Comparison of ENCODE assay signal across 9 cellular contexts in the genomic region with DNA sequence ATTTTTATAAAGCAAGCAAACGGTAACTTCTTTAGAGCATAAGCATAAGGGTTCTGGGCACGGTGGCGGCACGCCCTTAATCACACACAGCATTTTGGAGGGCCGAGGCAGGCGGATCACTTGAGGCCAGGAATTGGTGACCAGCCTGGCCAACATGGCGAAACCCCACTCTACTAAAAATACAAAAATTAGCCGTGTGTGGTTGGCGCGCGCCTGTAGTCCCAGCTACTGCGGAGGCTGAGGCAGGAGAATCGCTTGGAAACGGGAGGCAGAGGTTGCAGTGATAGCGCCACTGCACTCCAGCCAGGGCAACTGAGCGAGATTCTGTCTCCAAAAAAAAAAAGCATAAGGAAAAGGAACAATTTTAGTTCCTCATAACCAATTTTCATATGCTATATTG. TPM values are rescaled to one million over a fixed set of nuclear protein-coding genes. Genes with fewer than 3 reads are reported as not detected.
DNase-seq lines count a peak whose midpoint lies in the region; ATAC-seq, FAIRE-seq and TF ChIP-seq lines count a peak whose summit lies in the region.
"Had no signal": no experiment of that assay in that cellular context is flagged by ENCODE, and none has a peak within 500 bp of the region (broad histone marks: within the 10 kb centered on the region; RNA-seq: fewer than 3 reads in every experiment).

No MANE protein-coding gene starts in this region.

- H3K79me1 ChIP-seq in mesendoderm (ENCODE audit: low read length), result no peaks in the 10 kb centered on the region

- no peak overlapping the region for H3K18ac ChIP-seq in mesendoderm (ENCODE audit: low read length)

- intact Hi-C loops in activated T-helper 1 cell treated with anti-CD3 and anti-CD28 coated beads, Interleukin-12 subunit alpha, Interleukin-12 subunit beta, Interleukin-2, Interleukin-4 antibody, amounts not matched to agents 30 ng/mL and 10 ng/mL and 1 ng/mL, durations not matched to agents 14 hours and 24 hours and 36 hours (cut with micrococcal nuclease), result loop anchor here (5.0 kb wide), 1 partner anchor 143 kb away; a partner anchor contains a TSS

- H2AK5ac ChIP-seq in mesendoderm (ENCODE audit: low read length), result no peak overlapping the region

- H3K9me3 Mint-ChIP-seq in activated naive CD4-positive, alpha-beta T cell treated with anti-CD3 and anti-CD28 coated beads, Interleukin-2, amount 50 U/mL, for 24 hours, result no peaks in the 10 kb centered on the region
- no peaks in the 10 kb centered on the region for H3K9me3 Mint-ChIP-seq in activated T-helper 1 cell treated with anti-CD3 and anti-CD28 coated beads, Interleukin-12 subunit alpha, Interleukin-12 subunit beta, Interleukin-2, Interleukin-4 antibody, amounts not matched to agents 30 ng/mL and 10 ng/mL and 1 ng/mL, durations not matched to agents 14 hours and 24 hours and 36 hours
- no peaks in the 10 kb centered on the region for H3K9me3 Mint-ChIP-seq in immature natural killer cell

- H3K56ac ChIP-seq in mesendoderm (ENCODE audit: low read length), result no peak overlapping the region

- H3K4me2 ChIP-seq in mesendoderm (ENCODE audit: low read length), result no peak overlapping the region

- no peak overlapping the region for H2BK120ac ChIP-seq in mesendoderm (ENCODE audit: low read depth, low read length)

- no peak overlapping the region for H4K5ac ChIP-seq in mesendoderm (ENCODE audit: low read length)

- H3K23ac ChIP-seq in mesendoderm (ENCODE audit: low read length), result no peak overlapping the region

- H3K9me3 ChIP-seq in thoracic aorta, result no peaks in the 10 kb centered on the region

- peaks cover 5% of the 10 kb centered on the region for H3K36me3 Mint-ChIP-seq in activated naive CD4-positive, alpha-beta T cell treated with anti-CD3 and anti-CD28 coated beads, Interleukin-2, amount 50 U/mL, for 24 hours
- H3K36me3 Mint-ChIP-seq in activated T-helper 1 cell treated with anti-CD3 and anti-CD28 coated beads, Interleukin-12 subunit alpha, Interleukin-12 subunit beta, Interleukin-2, Interleukin-4 antibody, amounts not matched to agents 30 ng/mL and 10 ng/mL and 1 ng/mL, durations not matched to agents 14 hours and 24 hours and 36 hours (ENCODE audit: low read depth), result peaks cover 30% of the 10 kb centered on the region
- no peaks in the 10 kb centered on the region for H3K36me3 Mint-ChIP-seq in immature natural killer cell

- no CpG with 5 or more reads among the region's 16 CpGs for WGBS in mesendoderm (ENCODE audit: extremely low coverage, insufficient coverage, low lambda C conversion rate)

- no peak for DNase-seq in activated naive CD4-positive, alpha-beta T cell (lab: John Stamatoyannopoulos, UW)
- DNase-seq in activated T-helper 1 cell treated with anti-CD3 and anti-CD28 coated beads, Interleukin-12 subunit alpha, Interleukin-12 subunit beta, Interleukin-2, Interleukin-4 antibody, amounts not matched to agents 30 ng/mL and 10 ng/mL and 1 ng/mL, durations not matched to agents 14 hours and 24 hours and 36 hours (ENCODE audit: low spot score), result no peak
- DNase-seq in immature natural killer cell (no peak), thoracic aorta (ENCODE audit: low spot score) (no peak), mesendoderm (no peak), urothelium cell line (ENCODE audit: low spot score) (no peak)

- H3K4me3 ChIP-seq in thoracic aorta (peak overlapping the region; percentile 87), mesendoderm (ENCODE audit: low read length) (no peak overlapping the region)

- TF ChIP-seq CTCF in thoracic aorta (IDR thresholded peaks at IDR 0.05), result no peak

- H3K27ac ChIP-seq in thoracic aorta, result peak overlapping the region in 1 of 2 donors; percentile 2
- H3K27ac ChIP-seq in mesendoderm (ENCODE audit: low read depth, low read length), result no peak overlapping the region

- no peak overlapping the region for H4K8ac ChIP-seq in mesendoderm (ENCODE audit: low read depth, low read length)

- peak overlapping the region; percentile 99 for H3K4me3 Mint-ChIP-seq in activated naive CD4-positive, alpha-beta T cell treated with anti-CD3 and anti-CD28 coated beads, Interleukin-2, amount 50 U/mL, for 24 hours
- peak overlapping the region; percentile 100 for H3K4me3 Mint-ChIP-seq in activated T-helper 1 cell treated with anti-CD3 and anti-CD28 coated beads, Interleukin-12 subunit alpha, Interleukin-12 subunit beta, Interleukin-2, Interleukin-4 antibody, amounts not matched to agents 30 ng/mL and 10 ng/mL and 1 ng/mL, durations not matched to agents 14 hours and 24 hours and 36 hours
- peak overlapping the region; percentile 97 to 99 (median 99) for H3K4me3 Mint-ChIP-seq in immature natural killer cell

- no peaks in the 10 kb centered on the region for H3K36me3 ChIP-seq in thoracic aorta
- no peaks in the 10 kb centered on the region for H3K36me3 ChIP-seq in mesendoderm (ENCODE audit: control insufficient read depth, insufficient read depth, low read length)

- no peak overlapping the region for H3K4ac ChIP-seq in mesendoderm (ENCODE audit: low read depth, low read length)

- no peak for FAIRE-seq in urothelium cell line (lab: Jason Lieb, UNC)
- FAIRE-seq: endometrium had no signal

- H2BK15ac ChIP-seq in mesendoderm (replicated peaks; ENCODE audit: low read depth), result no peak overlapping the region

- H2BK5ac ChIP-seq in mesendoderm (ENCODE audit: low read length), result no peak overlapping the region

- no peaks in the 10 kb centered on the region for H3K27me3 ChIP-seq in thoracic aorta (replicated peaks; ENCODE audit: insufficient read depth)
- no peaks in the 10 kb centered on the region for H3K27me3 ChIP-seq in mesendoderm (ENCODE audit: insufficient read depth, low read length, poor library complexity)

- peaks cover 63% of the 10 kb centered on the region for H3K79me2 ChIP-seq in mesendoderm (ENCODE audit: control insufficient read depth, insufficient read depth, low read length)

- H3K27me3 Mint-ChIP-seq in activated naive CD4-positive, alpha-beta T cell treated with anti-CD3 and anti-CD28 coated beads, Interleukin-2, amount 50 U/mL, for 24 hours, result no peaks in the 10 kb centered on the region
- H3K27me3 Mint-ChIP-seq in activated T-helper 1 cell treated with anti-CD3 and anti-CD28 coated beads, Interleukin-12 subunit alpha, Interleukin-12 subunit beta, Interleukin-2, Interleukin-4 antibody, amounts not matched to agents 30 ng/mL and 10 ng/mL and 1 ng/mL, durations not matched to agents 14 hours and 24 hours and 36 hours (ENCODE audit: insufficient read depth), result no peaks in the 10 kb centered on the region
- peaks cover 2 to 17% (median 7%) of the 10 kb centered on the region in 3 donors for H3K27me3 Mint-ChIP-seq in immature natural killer cell (ENCODE audit: low read depth in 3 of 3)

- peaks cover 72% of the 10 kb centered on the region for H3K4me1 Mint-ChIP-seq in activated naive CD4-positive, alpha-beta T cell treated with anti-CD3 and anti-CD28 coated beads, Interleukin-2, amount 50 U/mL, for 24 hours
- peaks cover 63% of the 10 kb centered on the region for H3K4me1 Mint-ChIP-seq in activated T-helper 1 cell treated with anti-CD3 and anti-CD28 coated beads, Interleukin-12 subunit alpha, Interleukin-12 subunit beta, Interleukin-2, Interleukin-4 antibody, amounts not matched to agents 30 ng/mL and 10 ng/mL and 1 ng/mL, durations not matched to agents 14 hours and 24 hours and 36 hours (ENCODE audit: low read depth)
- peaks cover 69 to 85% of the 10 kb centered on the region in 2 donors for H3K4me1 Mint-ChIP-seq in immature natural killer cell

- H3K27ac Mint-ChIP-seq in activated naive CD4-positive, alpha-beta T cell treated with anti-CD3 and anti-CD28 coated beads, Interleukin-2, amount 50 U/mL, for 24 hours, result no peak overlapping the region
- H3K27ac Mint-ChIP-seq in activated T-helper 1 cell treated with anti-CD3 and anti-CD28 coated beads, Interleukin-12 subunit alpha, Interleukin-12 subunit beta, Interleukin-2, Interleukin-4 antibody, amounts not matched to agents 30 ng/mL and 10 ng/mL and 1 ng/mL, durations not matched to agents 14 hours and 24 hours and 36 hours, result no peak overlapping the region
- H3K27ac Mint-ChIP-seq in immature natural killer cell, result peak overlapping the region in 5 of 6 donors; percentile 95 to 99 (median 98)

- H3K4me1 ChIP-seq in thoracic aorta (ENCODE audit: control insufficient read depth in 1 of 2, low read depth in 2 of 2) (peaks cover 31 to 67% of the 10 kb centered on the region in 2 donors), mesendoderm (ENCODE audit: control insufficient read depth, low read depth, low read length) (no peaks in the 10 kb centered on the region)

- ATAC-seq in thoracic aorta (ENCODE audit: insufficient number of reproducible peaks, low FRiP score, low read depth) (no peak), GM21737 (IDR thresholded peaks at IDR 0.05; ENCODE audit: unreplicated experiment) (no peak)

- no peak overlapping the region for H3K9ac ChIP-seq in mesendoderm (ENCODE audit: low read length)

RNA-seq across cellular contexts. Expression of a gene that starts 2.6 kb away (rescaled TPM):
- 81.2 and 81.7 TPM in 2 replicates for total RNA-seq in activated T-helper 1 cell treated with anti-CD3 and anti-CD28 coated beads, Interleukin-12 subunit alpha, Interleukin-12 subunit beta, Interleukin-2, Interleukin-4 antibody, amounts not matched to agents 30 ng/mL and 10 ng/mL and 1 ng/mL, durations not matched to agents 14 hours and 24 hours and 36 hours
- polyA plus RNA-seq in immature natural killer cell, result 10 to 100 TPM; 32.5 to 57.3 (median 33.0) TPM
- 100 to 1,000 TPM; 115 to 163 TPM for total RNA-seq in thoracic aorta
- polyA plus RNA-seq in mesendoderm (2013, experiment 1 of 2), result 61.3 TPM
- polyA plus RNA-seq in mesendoderm (2013, experiment 2 of 2), result 60.1 TPM

Comparison
In these comparisons a context has a peak if more than half of its experiments do, and no peak if none do; other contexts are left out.
1. H3K27ac Mint-ChIP-seq: peak in immature natural killer cell (5 of 6); none in activated naive CD4-positive, alpha-beta T cell treated with anti-CD3 and anti-CD28 coated beads, Interleukin-2, amount 50 U/mL, for 24 hours (single experiment) and activated T-helper 1 cell treated with anti-CD3 and anti-CD28 coated beads, Interleukin-12 subunit alpha, Interleukin-12 subunit beta, Interleukin-2, Interleukin-4 antibody, amounts not matched to agents 30 ng/mL and 10 ng/mL and 1 ng/mL, durations not matched to agents 14 hours and 24 hours and 36 hours (single experiment).
2. Peak in every context shown above with its lines, with median percentiles within 50 percentile points of each other: H3K4me3 Mint-ChIP-seq.